10 cellular contexts compared by ENCODE assay signal in the genomic region with DNA sequence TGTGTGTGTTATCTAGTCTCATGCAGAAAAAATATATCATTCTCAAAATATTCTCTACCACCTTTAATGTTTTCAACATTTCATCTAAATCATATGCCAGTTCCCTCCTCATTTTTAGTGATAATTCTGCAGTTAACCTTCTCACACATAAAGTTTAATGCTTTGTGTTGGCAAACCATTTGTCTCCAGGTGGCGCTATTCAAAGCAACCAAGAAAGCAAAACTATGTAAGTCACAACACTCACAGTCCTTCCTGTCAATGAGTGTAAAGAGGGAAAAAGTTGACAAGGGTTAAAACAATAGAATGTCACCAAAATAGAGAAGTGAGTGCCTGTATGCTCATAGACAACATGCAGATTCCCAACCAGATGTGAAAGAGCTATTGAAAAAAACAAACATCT.
DNase-seq lines count a peak whose midpoint lies in the region; ATAC-seq and TF ChIP-seq lines count a peak whose summit lies in the region.
"Had no signal": no experiment of that assay in that cellular context is flagged by ENCODE, and none has a peak within 500 bp of the region (broad histone marks: within the 10 kb centered on the region; RNA-seq: fewer than 3 reads in every experiment).

No MANE protein-coding gene starts in this region.

- H3K4me3 ChIP-seq in H7 (ENCODE audit: insufficient read depth, low read depth, low read length) (no peak overlapping the region), kidney epithelial cell (ENCODE audit: low read depth, low read length) (no peak overlapping the region)

- TF ChIP-seq CTCF in RWPE1 (conservative IDR thresholded peaks at IDR 0.05; ENCODE audit: low read depth) = peak; percentile 39
- TF ChIP-seq CTCF in kidney epithelial cell (IDR thresholded peaks at IDR 0.05; ENCODE audit: insufficient read depth, low read length, poor library complexity, severe bottlenecking) = peak; percentile 72

- H3K27ac ChIP-seq in RWPE1 = no peak overlapping the region

- ATAC-seq in GM21576 (IDR thresholded peaks at IDR 0.05; ENCODE audit: unreplicated experiment) = no peak

- POLR2A ChIA-PET in RWPE1 (lab: Yijun Ruan, JAX; ENCODE audit: low non-redundant PET) = no interaction called here

- H3K27me3 ChIP-seq in H7 (ENCODE audit: control insufficient read depth, insufficient read depth, low read length) (no peaks in the 10 kb centered on the region), kidney epithelial cell (ENCODE audit: control insufficient read depth, insufficient read depth, low read length) (no peaks in the 10 kb centered on the region)

- CTCF ChIA-PET in RWPE1 (lab: Yijun Ruan, JAX) = interaction anchor here (0.6 kb wide), 1 partner anchor 69 kb away, joined by 3 read pairs; no protein-coding TSS in a partner anchor

- H3K36me3 ChIP-seq in H7 (replicated peaks; ENCODE audit: control insufficient read depth, insufficient read depth, low read length) = no peaks in the 10 kb centered on the region
- H3K36me3 ChIP-seq in kidney epithelial cell (ENCODE audit: control insufficient read depth, insufficient read depth, low read length) = no peaks in the 10 kb centered on the region

- DNase-seq in DMS53 treated with DMSO at 0.1 percent for 48 hours (lab: John Stamatoyannopoulos, UW; ENCODE audit: unreplicated experiment) = peak; percentile 40
- peak; percentile 0 for DNase-seq in H7
- DNase-seq in RWPE1 (ENCODE audit: low spot score) = no peak
- DNase-seq in kidney epithelial cell (ENCODE audit: low read depth) = no peak
- no peak for DNase-seq in epidermal melanocyte (ENCODE audit: insufficient read length, low spot score)
- no peak for DNase-seq in NCI-H526 treated with DMSO at 0.1 percent for 48 hours (lab: John Stamatoyannopoulos, UW)
- DNase-seq: activated CD4-positive, CD25-positive, alpha-beta regulatory T cell treated with anti-CD3 and anti-CD28 coated beads, Interleukin-2, amount 50 U/mL, for 72 hours; effector CD4-positive, alpha-beta T cell; NCI-H774 had no signal

Comparison
In these comparisons a context has a peak if more than half of its experiments do, and no peak if none do; other contexts are left out.
1. DNase-seq: peak in DMS53 treated with DMSO at 0.1 percent for 48 hours (single experiment) and H7 (single experiment); none in RWPE1 (single experiment), kidney epithelial cell (single experiment), epidermal melanocyte (single experiment) and NCI-H526 treated with DMSO at 0.1 percent for 48 hours (single experiment).